In genomic region chr5:39189297-39189955, GRCh38 we compare ENCODE assay signal across 16 cellular contexts. TPM values are rescaled to one million over a fixed set of nuclear protein-coding genes. Genes with fewer than 3 reads are reported as not detected.
A peak's percentile ranks its signal among the peaks of the same experiment; 100 is the strongest.
DNase-seq lines count a peak whose midpoint lies in the region; ATAC-seq and TF ChIP-seq lines count a peak whose summit lies in the region.
"Had no signal": no experiment of that assay in that cellular context is flagged by ENCODE, and none has a peak within 500 bp of the region (broad histone marks: within the 10 kb centered on the region; RNA-seq: fewer than 3 reads in every experiment).

No MANE protein-coding gene starts in this region.

- no peaks in the 10 kb centered on the region for H3K9me3 Mint-ChIP-seq in activated CD4-positive, alpha-beta T cell treated with anti-CD3 and anti-CD28 coated beads, Interleukin-2, amount 10 ng/mL, durations not matched to agents 24 days and 14 days
- no peaks in the 10 kb centered on the region for H3K9me3 Mint-ChIP-seq in activated CD8-positive, alpha-beta T cell treated with anti-CD3 and anti-CD28 coated beads, Interleukin-2, amount 10 ng/mL, durations not matched to agents 7 days and 5 days (ENCODE audit: insufficient read depth)
- H3K9me3 Mint-ChIP-seq: HFFc6 had no signal

- H3K27me3 Mint-ChIP-seq in activated CD4-positive, alpha-beta T cell treated with anti-CD3 and anti-CD28 coated beads, Interleukin-2, amount 10 ng/mL, durations not matched to agents 24 days and 14 days: no peaks in the 10 kb centered on the region
- no peaks in the 10 kb centered on the region for H3K27me3 Mint-ChIP-seq in activated CD8-positive, alpha-beta T cell treated with anti-CD3 and anti-CD28 coated beads, Interleukin-2, amount 10 ng/mL, durations not matched to agents 7 days and 5 days (ENCODE audit: low read depth)

- H3K27ac ChIP-seq in MM.1S (ENCODE audit: low read length) (no peak overlapping the region), spleen (peak overlapping the region; percentile 14 to 88 (median 54)), mammary epithelial cell (ENCODE audit: insufficient read depth, low read depth, low read length) (no peak overlapping the region)
- H3K27ac ChIP-seq: body of pancreas had no signal

- H3K4me3 Mint-ChIP-seq in activated CD4-positive, alpha-beta T cell treated with anti-CD3 and anti-CD28 coated beads, Interleukin-2, amount 10 ng/mL, durations not matched to agents 24 days and 14 days: peak overlapping the region; percentile 78
- peak overlapping the region; percentile 72 for H3K4me3 Mint-ChIP-seq in activated CD8-positive, alpha-beta T cell treated with anti-CD3 and anti-CD28 coated beads, Interleukin-2, amount 10 ng/mL, durations not matched to agents 7 days and 5 days
- H3K4me3 Mint-ChIP-seq: HFFc6 had no signal

- H3K27ac Mint-ChIP-seq in activated CD4-positive, alpha-beta T cell treated with anti-CD3 and anti-CD28 coated beads, Interleukin-2, amount 10 ng/mL, durations not matched to agents 24 days and 14 days: peak overlapping the region; percentile 97
- H3K27ac Mint-ChIP-seq in activated CD8-positive, alpha-beta T cell treated with anti-CD3 and anti-CD28 coated beads, Interleukin-2, amount 10 ng/mL, durations not matched to agents 7 days and 5 days: peak overlapping the region; percentile 92
- H3K27ac Mint-ChIP-seq: HFFc6 had no signal

- no peak for TF ChIP-seq CTCF in MM.1S (IDR thresholded peaks at IDR 0.05; ENCODE audit: low read length)
- TF ChIP-seq CTCF in spleen (IDR thresholded peaks at IDR 0.05 in 8 of 11, conservative IDR thresholded peaks at IDR 0.05 in 3 of 11): no peak
- TF ChIP-seq CTCF in mammary epithelial cell (conservative IDR thresholded peaks at IDR 0.05 in 1 of 2, IDR thresholded peaks at IDR 0.05 in 1 of 2; ENCODE audit: extremely low read depth in 1 of 2, insufficient read depth in 1 of 2, low read depth in 1 of 2, low read length in 2 of 2): no peak

- H3K27me3 ChIP-seq in MM.1S (replicated peaks; ENCODE audit: insufficient read depth, low read length) (no peaks in the 10 kb centered on the region), spleen (replicated peaks in 1 of 7) (no peaks in the 10 kb centered on the region), mammary epithelial cell (ENCODE audit: insufficient read depth, low read length) (no peaks in the 10 kb centered on the region)
- H3K27me3 ChIP-seq: body of pancreas had no signal

- no peaks in the 10 kb centered on the region for H3K9me2 ChIP-seq in MM.1S (replicated peaks; ENCODE audit: insufficient read depth, low read length)

- CTCF ChIA-PET in activated CD8-positive, alpha-beta T cell treated with anti-CD3 and anti-CD28 coated beads, Interleukin-2, amount 10 ng/mL, durations not matched to agents 7 days and 5 days (lab: Charles Lee): interaction anchor here (0.7 to 12.1 kb wide), 9 partner anchors 9 to 94 kb away, joined by 3 to 178 read pairs (median 11); partner anchors contain the start of gene FYB1
- CTCF ChIA-PET in mammary epithelial cell (lab: Charles Lee; ENCODE audit: low non-redundant PET): no interaction called here

- peaks cover 27% of the 10 kb centered on the region for H3F3A ChIP-seq in MM.1S (ENCODE audit: insufficient read depth, low read length)

- TF ChIP-seq POLR2A in spleen (IDR thresholded peaks at IDR 0.05): no peak

- peak; percentile 61 for DNase-seq in activated CD4-positive, alpha-beta T cell treated with anti-CD3 and anti-CD28 coated beads, Interleukin-2, amount 10 ng/mL, durations not matched to agents 24 days and 14 days
- no peak for DNase-seq in activated CD4-positive, alpha-beta T cell treated with anti-CD3 and anti-CD28 coated beads for 1 hour
- DNase-seq in MM.1S (no peak), spleen (no peak), DMS79 (lab: John Stamatoyannopoulos, UW) (no peak), anterior cingulate cortex (lab: John Stamatoyannopoulos, UW) (no peak), mammary epithelial cell (no peak)
- no peak for DNase-seq in activated CD8-positive, alpha-beta T cell treated with anti-CD3 and anti-CD28 coated beads, Interleukin-2, amount 10 ng/mL, durations not matched to agents 7 days and 5 days
- DNase-seq: activated CD8-positive, alpha-beta memory T cell treated with anti-CD3 and anti-CD28 coated beads, Interleukin-2, amount 50 U/mL, for 48 hours; body of pancreas; HFFc6; NCI-H1417; NCI-H510A treated with DMSO at 0.1 percent for 48 hours; RPMI8226 had no signal

- no peak overlapping the region for H3K4me3 ChIP-seq in MM.1S (ENCODE audit: low read length)
- peak overlapping the region in 1 of 8 donors; percentile 28 for H3K4me3 ChIP-seq in spleen
- H3K4me3 ChIP-seq in mammary epithelial cell (replicated peaks in 1 of 3; ENCODE audit: insufficient read depth in 1 of 3, low read depth in 2 of 3, low read length in 3 of 3): no peak overlapping the region
- H3K4me3 ChIP-seq: A549, body of pancreas had no signal

- peaks cover 5% of the 10 kb centered on the region for H3K36me3 Mint-ChIP-seq in activated CD4-positive, alpha-beta T cell treated with anti-CD3 and anti-CD28 coated beads, Interleukin-2, amount 10 ng/mL, durations not matched to agents 24 days and 14 days (ENCODE audit: low read depth)
- peaks cover 46% of the 10 kb centered on the region for H3K36me3 Mint-ChIP-seq in activated CD8-positive, alpha-beta T cell treated with anti-CD3 and anti-CD28 coated beads, Interleukin-2, amount 10 ng/mL, durations not matched to agents 7 days and 5 days (ENCODE audit: low read depth)

- H3K4me1 Mint-ChIP-seq in activated CD4-positive, alpha-beta T cell treated with anti-CD3 and anti-CD28 coated beads, Interleukin-2, amount 10 ng/mL, durations not matched to agents 24 days and 14 days: peaks cover 90% of the 10 kb centered on the region
- H3K4me1 Mint-ChIP-seq in activated CD8-positive, alpha-beta T cell treated with anti-CD3 and anti-CD28 coated beads, Interleukin-2, amount 10 ng/mL, durations not matched to agents 7 days and 5 days (ENCODE audit: low read depth): peaks cover 93% of the 10 kb centered on the region

- POLR2A ChIA-PET in activated CD8-positive, alpha-beta T cell treated with anti-CD3 and anti-CD28 coated beads, Interleukin-2, amount 10 ng/mL, durations not matched to agents 7 days and 5 days (lab: Charles Lee): interaction anchor here (1.4 to 10.4 kb wide), 5 partner anchors 9 to 28 kb away, joined by 4 to 101 read pairs (median 11); no protein-coding TSS in a partner anchor

- H2AFZ ChIP-seq in MM.1S (ENCODE audit: low read length) (no peak overlapping the region), mammary epithelial cell (ENCODE audit: low read depth, low read length) (no peak overlapping the region)

- peaks cover 42% of the 10 kb centered on the region for H3K4me1 ChIP-seq in MM.1S (ENCODE audit: low read length)
- peaks cover 22 to 94% (median 68%) of the 10 kb centered on the region in 6 donors for H3K4me1 ChIP-seq in spleen
- peaks cover 10% of the 10 kb centered on the region for H3K4me1 ChIP-seq in mammary epithelial cell (ENCODE audit: insufficient read depth, low read length)
- H3K4me1 ChIP-seq: body of pancreas had no signal

- peak overlapping the region; percentile 31; the same call in 1 of the 2 replicates for H3K4me2 ChIP-seq in MM.1S (ENCODE audit: low read depth, low read length)
- H3K4me2 ChIP-seq in mammary epithelial cell (ENCODE audit: insufficient read depth, low read depth, low read length): no peak overlapping the region
- H3K4me2 ChIP-seq: A549 had no signal

- ATAC-seq in activated CD8-positive, alpha-beta T cell treated with anti-CD3 and anti-CD28 coated beads, Interleukin-2, amount 10 ng/mL, durations not matched to agents 7 days and 5 days: no peak
- ATAC-seq: body of pancreas had no signal

- no peaks in the 10 kb centered on the region for H3K36me3 ChIP-seq in MM.1S (replicated peaks; ENCODE audit: insufficient read depth, low read length)
- peaks cover 0 to 12% (median 0%) of the 10 kb centered on the region in 6 donors for H3K36me3 ChIP-seq in spleen
- H3K36me3 ChIP-seq in mammary epithelial cell (ENCODE audit: insufficient read depth, low read length): no peaks in the 10 kb centered on the region

- WGBS in spleen, 5 donors: 54 to 66% (median 59%) methylated on average over 4 of the region's 4 CpGs
- 93% methylated on average over 4 of the region's 4 CpGs for WGBS in mammary epithelial cell (ENCODE audit: low coverage, missing lambda C conversion rate)

- H3K79me2 ChIP-seq in MM.1S (ENCODE audit: low read length): no peaks in the 10 kb centered on the region
- no peaks in the 10 kb centered on the region for H3K79me2 ChIP-seq in mammary epithelial cell (ENCODE audit: insufficient read depth, low read length)

- intact Hi-C loops in activated CD4-positive, alpha-beta T cell treated with anti-CD3 and anti-CD28 coated beads, Interleukin-2, amount 10 ng/mL, durations not matched to agents 24 days and 14 days (cut with micrococcal nuclease): loop anchor here (1.0 kb wide), 1 partner anchor 25 kb away; no protein-coding TSS in a partner anchor
- intact Hi-C loops in spleen (cut with DNase I; ENCODE audit: low total_unique reads): no loop called here
- intact Hi-C loops in mammary epithelial cell (cut with micrococcal nuclease): no loop called here

- H3K9me3 ChIP-seq in MM.1S (replicated peaks; ENCODE audit: insufficient read depth, low read length) (no peaks in the 10 kb centered on the region), spleen (no peaks in the 10 kb centered on the region), mammary epithelial cell (replicated peaks; ENCODE audit: insufficient read depth, low read length) (no peaks in the 10 kb centered on the region)
- H3K9me3 ChIP-seq: A549, body of pancreas had no signal

- in situ Hi-C loops in mammary epithelial cell (cut with MboI; ENCODE audit: low sequenced_read_pairs in 2 of 2): no loop called here

- H4K20me1 ChIP-seq in MM.1S (ENCODE audit: insufficient read depth, low read length) (no peaks in the 10 kb centered on the region), mammary epithelial cell (ENCODE audit: insufficient read depth, low read length) (no peaks in the 10 kb centered on the region)

- no peak overlapping the region for H3K9ac ChIP-seq in MM.1S (ENCODE audit: low read length)
- H3K9ac ChIP-seq in mammary epithelial cell (ENCODE audit: insufficient read depth, low read length): no peak overlapping the region

- BruUV-seq in mammary epithelial cell (replicated peaks; lab: Mats Ljungman, UMichigan): no TSS peak

- dilution Hi-C loops in mammary epithelial cell (cut with HindIII; ENCODE audit: low sequenced_read_pairs): no loop called here

RNA-seq across cellular contexts. Expression of gene FYB1, which starts 29.9 kb away (rescaled TPM):
- 84.9 and 93.7 TPM in 2 replicates for total RNA-seq in activated CD4-positive, alpha-beta T cell treated with anti-CD3 and anti-CD28 coated beads, Interleukin-2, amount 10 ng/mL, durations not matched to agents 24 days and 14 days
- 100 to 1,000 TPM; 198 to 215 TPM for total RNA-seq in activated CD8-positive, alpha-beta T cell treated with anti-CD3 and anti-CD28 coated beads, Interleukin-2, amount 10 ng/mL, durations not matched to agents 7 days and 5 days
- total RNA-seq in spleen (100 to 1,000 TPM; 178 to 287 (median 228) TPM), mammary epithelial cell (1 to 10 TPM; 2.0 to 6.6 TPM)
- polyA plus RNA-seq in spleen (10 to 100 TPM; 21.0 to 26.3 (median 23.3) TPM), mammary epithelial cell (1.2 TPM)
- polyA minus RNA-seq in mammary epithelial cell: 0.16 TPM
- total RNA-seq: HT1080 had no signal

Comparison
In these comparisons a context has a peak if more than half of its experiments do, and no peak if none do; other contexts are left out.
1. H3K27ac ChIP-seq: peak in spleen (8 of 8); none in MM.1S (single experiment) and mammary epithelial cell (single experiment).
2. RNA of gene FYB1, which starts 29.9 kb away (total RNA-seq): 178 to 287 TPM in spleen, 198 to 215 TPM in activated CD8-positive, alpha-beta T cell treated with anti-CD3 and anti-CD28 coated beads, Interleukin-2, amount 10 ng/mL, durations not matched to agents 7 days and 5 days and 84.9 to 93.7 TPM in activated CD4-positive, alpha-beta T cell treated with anti-CD3 and anti-CD28 coated beads, Interleukin-2, amount 10 ng/mL, durations not matched to agents 24 days and 14 days; 2.0 to 6.6 TPM in mammary epithelial cell; every median in the first group is over 10 times any median in the second.